ENCODE assay signal across 1 cellular context in genomic region chr9:129383415-129384088, GRCh38.
TF ChIP-seq lines count a peak whose summit lies in the region.

No MANE protein-coding gene starts in this region.

TF ChIP-seq in GM12878, 131 proteins besides CTCF, POLR2A, EP300 and RAD21 (continued from another document and continues in another):
- peak; percentile 80 for TF ChIP-seq IKZF1 (conservative IDR thresholded peaks at IDR 0.05)
- TF ChIP-seq GATAD2B (conservative IDR thresholded peaks at IDR 0.05; ENCODE audit: low read depth): peak; percentile 73; the same call in 1 of the 2 replicates
- no peak for TF ChIP-seq PAX8 (IDR thresholded peaks at IDR 0.05)
- no peak for TF ChIP-seq BMI1 (IDR thresholded peaks at IDR 0.05; ENCODE audit: borderline replicate concordance)
- TF ChIP-seq TCF3 (IDR thresholded peaks at IDR 0.05; ENCODE audit: borderline replicate concordance, insufficient read depth, low read depth, low read length): 0 out of 2 replicates have a peak, but pooled peaks have one; percentile 5
- no peak for TF ChIP-seq IRF4 (IDR thresholded peaks at IDR 0.05; ENCODE audit: low read depth, low read length)
- no peak for TF ChIP-seq CBFB (IDR thresholded peaks at IDR 0.05; ENCODE audit: low read depth)
- TF ChIP-seq CREM (IDR thresholded peaks at IDR 0.05; ENCODE audit: low read depth): no peak
- TF ChIP-seq NR2C1 (IDR thresholded peaks at IDR 0.05): no peak
- TF ChIP-seq PAX5 (IDR thresholded peaks at IDR 0.05; ENCODE audit: borderline replicate concordance, low read depth, low read length): no peak
- TF ChIP-seq CREB1 (IDR thresholded peaks at IDR 0.05; ENCODE audit: low read depth): 0 out of 2 replicates have a peak, but pooled peaks have one; percentile 24
- TF ChIP-seq CBX3 (IDR thresholded peaks at IDR 0.05; ENCODE audit: borderline replicate concordance, low read depth): no peak
- no peak for TF ChIP-seq HDGF (IDR thresholded peaks at IDR 0.05)
- TF ChIP-seq MYC (IDR thresholded peaks at IDR 0.05; ENCODE audit: insufficient read depth, insufficient read length, insufficient replicate concordance, low read length, severe bottlenecking): no peak
- TF ChIP-seq LARP7 (IDR thresholded peaks at IDR 0.05): peak; percentile 70
- no peak for TF ChIP-seq ZNF274 (IDR thresholded peaks at IDR 0.05; ENCODE audit: insufficient read depth, insufficient read length)
- TF ChIP-seq TAF1 (IDR thresholded peaks at IDR 0.05; ENCODE audit: borderline replicate concordance, low read depth, low read length): no peak
- TF ChIP-seq NFYA (IDR thresholded peaks at IDR 0.05; ENCODE audit: borderline replicate concordance, low read depth, low read length): no peak
- TF ChIP-seq MEF2B (IDR thresholded peaks at IDR 0.05; ENCODE audit: partially characterized antibody, poor library complexity, severe bottlenecking): peak; percentile 57
- TF ChIP-seq TARDBP (IDR thresholded peaks at IDR 0.05; ENCODE audit: borderline replicate concordance): no peak
- TF ChIP-seq ZNF207 (IDR thresholded peaks at IDR 0.05; ENCODE audit: borderline replicate concordance): 0 out of 2 replicates have a peak, but pooled peaks have one; percentile 19
- TF ChIP-seq, protein P1, sequence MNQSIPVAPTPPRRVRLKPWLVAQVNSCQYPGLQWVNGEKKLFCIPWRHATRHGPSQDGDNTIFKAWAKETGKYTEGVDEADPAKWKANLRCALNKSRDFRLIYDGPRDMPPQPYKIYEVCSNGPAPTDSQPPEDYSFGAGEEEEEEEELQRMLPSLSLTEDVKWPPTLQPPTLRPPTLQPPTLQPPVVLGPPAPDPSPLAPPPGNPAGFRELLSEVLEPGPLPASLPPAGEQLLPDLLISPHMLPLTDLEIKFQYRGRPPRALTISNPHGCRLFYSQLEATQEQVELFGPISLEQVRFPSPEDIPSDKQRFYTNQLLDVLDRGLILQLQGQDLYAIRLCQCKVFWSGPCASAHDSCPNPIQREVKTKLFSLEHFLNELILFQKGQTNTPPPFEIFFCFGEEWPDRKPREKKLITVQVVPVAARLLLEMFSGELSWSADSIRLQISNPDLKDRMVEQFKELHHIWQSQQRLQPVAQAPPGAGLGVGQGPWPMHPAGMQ (IDR thresholded peaks at IDR 0.05; ENCODE audit: borderline replicate concordance): no peak
- no peak for TF ChIP-seq ZZZ3 (IDR thresholded peaks at IDR 0.05; ENCODE audit: control insufficient read depth, insufficient read length, low read depth)
- TF ChIP-seq GABPA (IDR thresholded peaks at IDR 0.05; ENCODE audit: low read depth): no peak
- no peak for TF ChIP-seq FOXK2 (IDR thresholded peaks at IDR 0.05)
- TF ChIP-seq HDAC6 (IDR thresholded peaks at IDR 0.05; ENCODE audit: unreplicated experiment): peak; percentile 85
- TF ChIP-seq SUZ12 (IDR thresholded peaks at IDR 0.05; ENCODE audit: unreplicated experiment): no peak
- TF ChIP-seq EZH2 (IDR thresholded peaks at IDR 0.05; ENCODE audit: borderline replicate concordance, control insufficient read depth, low read depth, low read length): no peak
- peak; percentile 48; the same call in 1 of the 2 replicates for TF ChIP-seq SPI1 (IDR thresholded peaks at IDR 0.05; ENCODE audit: borderline replicate concordance, insufficient read depth, low read depth, low read length)
- TF ChIP-seq ZNF592 (IDR thresholded peaks at IDR 0.05): 0 out of 2 replicates have a peak, but pooled peaks have one; percentile 36
- TF ChIP-seq ATF7 (IDR thresholded peaks at IDR 0.05; ENCODE audit: low read depth): no peak
- TF ChIP-seq NFXL1 (IDR thresholded peaks at IDR 0.05; ENCODE audit: borderline replicate concordance): no peak
- no peak for TF ChIP-seq WRNIP1 (IDR thresholded peaks at IDR 0.05; ENCODE audit: borderline replicate concordance, low read depth, low read length)
- no peak for TF ChIP-seq JUND (IDR thresholded peaks at IDR 0.05; ENCODE audit: low read depth, low read length)
- TF ChIP-seq SIX5 (IDR thresholded peaks at IDR 0.05; ENCODE audit: low read depth, low read length, severe bottlenecking): no peak
- no peak for TF ChIP-seq BCL11A (IDR thresholded peaks at IDR 0.05; ENCODE audit: low read depth, low read length)
- 0 out of 2 replicates have a peak, but pooled peaks have one; percentile 58 for TF ChIP-seq RB1 (IDR thresholded peaks at IDR 0.05; ENCODE audit: borderline replicate concordance)
- peak; percentile 32; the same call in 1 of the 2 replicates for TF ChIP-seq NRF1 (conservative IDR thresholded peaks at IDR 0.05; ENCODE audit: low read depth, low read length)
- no peak for TF ChIP-seq SREBF1 (IDR thresholded peaks at IDR 0.05; ENCODE audit: low read length)
- TF ChIP-seq, protein P2, sequence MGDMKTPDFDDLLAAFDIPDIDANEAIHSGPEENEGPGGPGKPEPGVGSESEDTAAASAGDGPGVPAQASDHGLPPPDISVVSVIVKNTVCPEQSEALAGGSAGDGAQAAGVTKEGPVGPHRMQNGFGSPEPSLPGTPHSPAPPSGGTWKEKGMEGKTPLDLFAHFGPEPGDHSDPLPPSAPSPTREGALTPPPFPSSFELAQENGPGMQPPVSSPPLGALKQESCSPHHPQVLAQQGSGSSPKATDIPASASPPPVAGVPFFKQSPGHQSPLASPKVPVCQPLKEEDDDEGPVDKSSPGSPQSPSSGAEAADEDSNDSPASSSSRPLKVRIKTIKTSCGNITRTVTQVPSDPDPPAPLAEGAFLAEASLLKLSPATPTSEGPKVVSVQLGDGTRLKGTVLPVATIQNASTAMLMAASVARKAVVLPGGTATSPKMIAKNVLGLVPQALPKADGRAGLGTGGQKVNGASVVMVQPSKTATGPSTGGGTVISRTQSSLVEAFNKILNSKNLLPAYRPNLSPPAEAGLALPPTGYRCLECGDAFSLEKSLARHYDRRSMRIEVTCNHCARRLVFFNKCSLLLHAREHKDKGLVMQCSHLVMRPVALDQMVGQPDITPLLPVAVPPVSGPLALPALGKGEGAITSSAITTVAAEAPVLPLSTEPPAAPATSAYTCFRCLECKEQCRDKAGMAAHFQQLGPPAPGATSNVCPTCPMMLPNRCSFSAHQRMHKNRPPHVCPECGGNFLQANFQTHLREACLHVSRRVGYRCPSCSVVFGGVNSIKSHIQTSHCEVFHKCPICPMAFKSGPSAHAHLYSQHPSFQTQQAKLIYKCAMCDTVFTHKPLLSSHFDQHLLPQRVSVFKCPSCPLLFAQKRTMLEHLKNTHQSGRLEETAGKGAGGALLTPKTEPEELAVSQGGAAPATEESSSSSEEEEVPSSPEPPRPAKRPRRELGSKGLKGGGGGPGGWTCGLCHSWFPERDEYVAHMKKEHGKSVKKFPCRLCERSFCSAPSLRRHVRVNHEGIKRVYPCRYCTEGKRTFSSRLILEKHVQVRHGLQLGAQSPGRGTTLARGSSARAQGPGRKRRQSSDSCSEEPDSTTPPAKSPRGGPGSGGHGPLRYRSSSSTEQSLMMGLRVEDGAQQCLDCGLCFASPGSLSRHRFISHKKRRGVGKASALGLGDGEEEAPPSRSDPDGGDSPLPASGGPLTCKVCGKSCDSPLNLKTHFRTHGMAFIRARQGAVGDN (IDR thresholded peaks at IDR 0.05): peak; percentile 73
- TF ChIP-seq NKRF (conservative IDR thresholded peaks at IDR 0.05): no peak
- TF ChIP-seq RAD51 (IDR thresholded peaks at IDR 0.05): no peak
- TF ChIP-seq POLR2AphosphoS5 (IDR thresholded peaks at IDR 0.05; ENCODE audit: low read length): 0 out of 2 replicates have a peak, but pooled peaks have one; percentile 28
- peak; percentile 34; the same call in 1 of the 2 replicates for TF ChIP-seq NBN (IDR thresholded peaks at IDR 0.05)
- TF ChIP-seq, protein P3, sequence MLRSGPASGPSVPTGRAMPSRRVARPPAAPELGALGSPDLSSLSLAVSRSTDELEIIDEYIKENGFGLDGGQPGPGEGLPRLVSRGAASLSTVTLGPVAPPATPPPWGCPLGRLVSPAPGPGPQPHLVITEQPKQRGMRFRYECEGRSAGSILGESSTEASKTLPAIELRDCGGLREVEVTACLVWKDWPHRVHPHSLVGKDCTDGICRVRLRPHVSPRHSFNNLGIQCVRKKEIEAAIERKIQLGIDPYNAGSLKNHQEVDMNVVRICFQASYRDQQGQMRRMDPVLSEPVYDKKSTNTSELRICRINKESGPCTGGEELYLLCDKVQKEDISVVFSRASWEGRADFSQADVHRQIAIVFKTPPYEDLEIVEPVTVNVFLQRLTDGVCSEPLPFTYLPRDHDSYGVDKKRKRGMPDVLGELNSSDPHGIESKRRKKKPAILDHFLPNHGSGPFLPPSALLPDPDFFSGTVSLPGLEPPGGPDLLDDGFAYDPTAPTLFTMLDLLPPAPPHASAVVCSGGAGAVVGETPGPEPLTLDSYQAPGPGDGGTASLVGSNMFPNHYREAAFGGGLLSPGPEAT (IDR thresholded peaks at IDR 0.05; ENCODE audit: low read depth): no peak
- no peak for TF ChIP-seq NFIC (IDR thresholded peaks at IDR 0.05; ENCODE audit: low read depth, low read length)
- TF ChIP-seq FOS (IDR thresholded peaks at IDR 0.05; ENCODE audit: borderline replicate concordance, extremely low read depth, insufficient read length): no peak
- no peak for TF ChIP-seq SRF (IDR thresholded peaks at IDR 0.05; ENCODE audit: low read depth in 2 of 2, low read length in 2 of 2)
- no peak for TF ChIP-seq MYB (IDR thresholded peaks at IDR 0.05; ENCODE audit: borderline replicate concordance, low read depth, low read length)
- no peak for TF ChIP-seq ZNF217 (IDR thresholded peaks at IDR 0.05)
- TF ChIP-seq HSF1 (IDR thresholded peaks at IDR 0.05; ENCODE audit: low read depth, low read length): no peak
- no peak for TF ChIP-seq BRCA1 (IDR thresholded peaks at IDR 0.05; ENCODE audit: low read depth, low read length)
- TF ChIP-seq E2F8 (IDR thresholded peaks at IDR 0.05; ENCODE audit: low read depth, partially characterized antibody): no peak
- TF ChIP-seq SMC3 (IDR thresholded peaks at IDR 0.05; ENCODE audit: borderline replicate concordance, low read length): peak; percentile 29; the same call in 1 of the 2 replicates
